Comparison of ENCODE assay signal across 28 cellular contexts in the genomic region with DNA sequence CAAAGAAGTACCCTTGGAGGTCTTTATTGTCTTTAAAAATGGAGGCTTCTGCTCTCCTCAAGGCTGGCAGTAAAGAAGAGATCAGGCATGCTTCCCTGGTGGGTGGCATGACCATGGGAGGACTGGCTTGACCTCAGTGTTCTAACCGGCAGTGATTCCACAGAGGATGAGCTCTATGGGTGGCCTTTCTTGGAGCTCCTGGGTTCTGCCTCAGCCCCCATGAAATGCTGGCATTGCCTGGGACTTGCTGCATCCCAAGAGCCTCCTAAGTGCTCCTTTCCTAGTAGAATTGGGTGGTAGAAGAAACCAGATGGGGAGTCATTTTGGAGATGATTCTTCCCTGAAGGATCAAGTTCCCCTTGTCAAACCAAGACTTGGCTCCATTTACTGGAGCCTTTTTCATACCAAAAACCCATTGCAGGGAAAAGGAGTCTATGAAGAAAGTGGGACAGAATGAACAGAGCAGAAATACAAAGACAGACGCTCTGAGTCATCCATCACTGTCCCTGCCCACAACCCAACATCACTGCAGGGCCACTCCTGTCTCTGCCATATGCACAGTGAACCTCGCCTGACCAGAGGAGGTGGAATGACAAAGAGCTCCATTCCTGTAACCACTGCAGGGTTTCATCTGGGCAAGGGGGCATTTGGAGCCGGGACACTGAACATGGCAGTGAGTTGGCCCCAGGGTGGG. TPM values are rescaled to one million over a fixed set of nuclear protein-coding genes. Genes with fewer than 3 reads are reported as not detected.
DNase-seq lines count a peak whose midpoint lies in the region; ATAC-seq and TF ChIP-seq lines count a peak whose summit lies in the region.
"Had no signal": no experiment of that assay in that cellular context is flagged by ENCODE, and none has a peak within 500 bp of the region (broad histone marks: within the 10 kb centered on the region; RNA-seq: fewer than 3 reads in every experiment).

No MANE protein-coding gene starts in this region.

- H3K27ac ChIP-seq in angular gyrus (ENCODE audit: low read depth, low read length), result peak overlapping the region; percentile 80
- H3K27ac ChIP-seq in esophagus muscularis mucosa (replicated peaks in 1 of 4), result no peak overlapping the region
- no peak overlapping the region for H3K27ac ChIP-seq in suprapubic skin
- H3K27ac ChIP-seq: ovary, RWPE1, SJSA1, thoracic aorta had no signal

- H3K27me3 Mint-ChIP-seq in activated CD8-positive, alpha-beta memory T cell treated with anti-CD3 and anti-CD28 coated beads, Interleukin-2, amount 10 ng/mL, durations not matched to agents 7 days and 5 days, result peaks cover 3% of the 10 kb centered on the region

- H3K36me3 Mint-ChIP-seq in activated CD8-positive, alpha-beta memory T cell treated with anti-CD3 and anti-CD28 coated beads, Interleukin-2, amount 10 ng/mL, durations not matched to agents 7 days and 5 days, result no peaks in the 10 kb centered on the region
- H3K36me3 Mint-ChIP-seq: WTC11 had no signal

- intact Hi-C loops in esophagus muscularis mucosa (cut with DNase I), result no loop called here

- CTCF ChIA-PET in activated CD8-positive, alpha-beta memory T cell treated with anti-CD3 and anti-CD28 coated beads, Interleukin-2, amount 10 ng/mL, durations not matched to agents 7 days and 5 days (lab: Charles Lee), result interaction anchor here (0.6 to 1.2 kb wide), 2 partner anchors 46 to 471 kb away, joined by 3 to 4 read pairs; no protein-coding TSS in a partner anchor

- TF ChIP-seq EP300 in esophagus muscularis mucosa (IDR thresholded peaks at IDR 0.05), result no peak
- TF ChIP-seq EP300 in suprapubic skin (IDR thresholded peaks at IDR 0.05), result no peak

- H3K9me3 ChIP-seq in esophagus muscularis mucosa (no peaks in the 10 kb centered on the region), suprapubic skin (no peaks in the 10 kb centered on the region)
- H3K9me3 ChIP-seq: HAP-1, ovary, SJSA1, thoracic aorta had no signal

- H3K36me3 ChIP-seq in esophagus muscularis mucosa, result peaks cover 0 to 6% (median 0%) of the 10 kb centered on the region in 4 donors
- H3K36me3 ChIP-seq in suprapubic skin, result no peaks in the 10 kb centered on the region
- H3K36me3 ChIP-seq: HAP-1, ovary, SJSA1 had no signal

- H3K4me1 ChIP-seq in esophagus muscularis mucosa, result peaks cover 0 to 5% (median 0%) of the 10 kb centered on the region in 4 donors
- no peaks in the 10 kb centered on the region for H3K4me1 ChIP-seq in suprapubic skin
- H3K4me1 ChIP-seq: HAP-1 had no signal

- H3K4me3 Mint-ChIP-seq in activated CD8-positive, alpha-beta memory T cell treated with anti-CD3 and anti-CD28 coated beads, Interleukin-2, amount 10 ng/mL, durations not matched to agents 7 days and 5 days, result no peak overlapping the region
- H3K4me3 Mint-ChIP-seq: activated T-cell treated with anti-CD3 and anti-CD28 coated beads, Interleukin-2, amount 50 U/mL, for 72 hours; CD4-positive, alpha-beta T cell; nephron; WTC11 had no signal

- DNase-seq in activated CD8-positive, alpha-beta memory T cell treated with anti-CD3 and anti-CD28 coated beads for 24 hours, result peak; percentile 24
- DNase-seq in activated CD8-positive, alpha-beta memory T cell treated with anti-CD3 and anti-CD28 coated beads, Interleukin-2, amount 10 ng/mL, durations not matched to agents 7 days and 5 days, result no peak
- DNase-seq in esophagus muscularis mucosa (ENCODE audit: extremely low spot score), result peak; percentile 31
- DNase-seq in suprapubic skin (ENCODE audit: low spot score in 2 of 2), result peak; percentile 22 to 53
- no peak for DNase-seq in RKO (ENCODE audit: low spot score)
- no peak for DNase-seq in activated naive CD4-positive, alpha-beta T cell treated with anti-CD3 and anti-CD28 coated beads, Interleukin-2, amount 50 U/mL, for 16 hours
- DNase-seq: activated CD4-positive, alpha-beta T cell treated with anti-CD3 and anti-CD28 coated beads, Interleukin-2, amount 50 U/mL, for 1 hour; activated naive CD4-positive, alpha-beta T cell; activated T-cell treated with anti-CD3 and anti-CD28 coated beads, Interleukin-2, amount 50 U/mL, for 72 hours; CD4-positive, alpha-beta T cell; cerebellar nuclear complex; hippocampal formation; NCI-H1092; NCI-H1694; NCI-H82; ovary; retina; small intestine; stimulated activated naive CD4-positive, alpha-beta T cell treated with Interleukin-2 at 50 U/mL for 16 hours had no signal

- H3K4me3 ChIP-seq in esophagus muscularis mucosa (no peak overlapping the region), suprapubic skin (no peak overlapping the region)
- H3K4me3 ChIP-seq: GM12878, HAP-1, ovary, SJSA1, thoracic aorta had no signal

- TF ChIP-seq POLR2A in esophagus muscularis mucosa (IDR thresholded peaks at IDR 0.05; ENCODE audit: low read depth) (no peak), suprapubic skin (IDR thresholded peaks at IDR 0.05) (no peak)

- H3K4me1 Mint-ChIP-seq in activated CD8-positive, alpha-beta memory T cell treated with anti-CD3 and anti-CD28 coated beads, Interleukin-2, amount 10 ng/mL, durations not matched to agents 7 days and 5 days, result peaks cover 3% of the 10 kb centered on the region
- H3K4me1 Mint-ChIP-seq: nephron, WTC11 had no signal

- H3K9me3 Mint-ChIP-seq in activated CD8-positive, alpha-beta memory T cell treated with anti-CD3 and anti-CD28 coated beads, Interleukin-2, amount 10 ng/mL, durations not matched to agents 7 days and 5 days (ENCODE audit: low read depth), result peaks cover 4% of the 10 kb centered on the region
- H3K9me3 Mint-ChIP-seq: activated T-cell treated with anti-CD3 and anti-CD28 coated beads, Interleukin-2, amount 50 U/mL, for 72 hours; CD4-positive, alpha-beta T cell; nephron; WTC11 had no signal

- no peak for ATAC-seq in activated CD8-positive, alpha-beta memory T cell treated with anti-CD3 and anti-CD28 coated beads, Interleukin-2, amount 10 ng/mL, durations not matched to agents 7 days and 5 days
- no peak for ATAC-seq in HG03520 (IDR thresholded peaks at IDR 0.05; ENCODE audit: unreplicated experiment)
- ATAC-seq: activated T-cell treated with anti-CD3 and anti-CD28 coated beads, Interleukin-2, amount 50 U/mL, for 72 hours; GM12878; WTC11 had no signal

- 81% methylated on average over 2 of the region's 4 CpGs for WGBS in esophagus muscularis mucosa
- 84% methylated on average over 4 of the region's 4 CpGs for WGBS in suprapubic skin

- H3K27me3 ChIP-seq in esophagus muscularis mucosa, result peaks cover 0 to 4% (median 0%) of the 10 kb centered on the region in 4 donors
- H3K27me3 ChIP-seq in suprapubic skin, result no peaks in the 10 kb centered on the region
- H3K27me3 ChIP-seq: ovary, SJSA1 had no signal

- H3K27ac Mint-ChIP-seq in activated CD8-positive, alpha-beta memory T cell treated with anti-CD3 and anti-CD28 coated beads, Interleukin-2, amount 10 ng/mL, durations not matched to agents 7 days and 5 days, result no peak overlapping the region
- H3K27ac Mint-ChIP-seq: activated T-cell treated with anti-CD3 and anti-CD28 coated beads, Interleukin-2, amount 50 U/mL, for 72 hours; CD4-positive, alpha-beta T cell; nephron; WTC11 had no signal

- TF ChIP-seq CTCF in esophagus muscularis mucosa (IDR thresholded peaks at IDR 0.05) (no peak), suprapubic skin (IDR thresholded peaks at IDR 0.05) (no peak)

RNA-seq across cellular contexts. Expression of gene RIMS3, which starts 42.4 kb away (rescaled TPM):
- 1 to 10 TPM; 2.1 to 5.3 TPM for total RNA-seq in activated CD8-positive, alpha-beta memory T cell treated with anti-CD3 and anti-CD28 coated beads, Interleukin-2, amount 10 ng/mL, durations not matched to agents 7 days and 5 days
- 10 to 100 TPM in 2 of 4 donors, 1 to 10 TPM in 2; 5.4 to 15.7 (median 9.2) TPM for total RNA-seq in esophagus muscularis mucosa
- total RNA-seq in suprapubic skin, result 1 to 10 TPM; 2.8 to 8.2 (median 4.8) TPM

Comparison
In these comparisons a context has a peak if more than half of its experiments do, and no peak if none do; other contexts are left out.
1. DNase-seq: peak in activated CD8-positive, alpha-beta memory T cell treated with anti-CD3 and anti-CD28 coated beads for 24 hours (single experiment), esophagus muscularis mucosa (single experiment) and suprapubic skin (2 of 2); none in activated CD8-positive, alpha-beta memory T cell treated with anti-CD3 and anti-CD28 coated beads, Interleukin-2, amount 10 ng/mL, durations not matched to agents 7 days and 5 days (single experiment), RKO (single experiment) and activated naive CD4-positive, alpha-beta T cell treated with anti-CD3 and anti-CD28 coated beads, Interleukin-2, amount 50 U/mL, for 16 hours (single experiment).